ENCODE assay signal across 10 cellular contexts in the genomic region with DNA sequence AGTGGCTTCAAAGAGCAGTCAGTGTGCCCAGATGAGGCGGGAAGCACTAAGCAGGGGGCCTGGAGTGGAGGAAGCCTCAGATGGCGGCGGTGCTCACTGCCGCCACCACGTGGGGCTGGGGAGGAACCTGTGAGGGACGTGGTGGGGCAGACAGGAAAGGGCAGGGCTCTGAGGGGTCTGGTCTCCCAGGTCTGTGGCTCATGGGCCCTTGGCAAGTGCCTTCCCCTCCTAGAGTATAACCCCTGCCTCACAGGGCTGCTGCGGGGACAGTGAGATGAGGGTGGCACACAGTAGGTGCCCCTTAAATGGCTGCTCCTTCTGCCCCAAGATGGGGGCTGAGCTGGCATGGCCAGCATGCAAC. TPM values are rescaled to one million over a fixed set of nuclear protein-coding genes. Genes with fewer than 3 reads are reported as not detected.
DNase-seq lines count a peak whose midpoint lies in the region; ATAC-seq and TF ChIP-seq lines count a peak whose summit lies in the region.
"Had no signal": no experiment of that assay in that cellular context is flagged by ENCODE, and none has a peak within 500 bp of the region (broad histone marks: within the 10 kb centered on the region; RNA-seq: fewer than 3 reads in every experiment).

No MANE protein-coding gene starts in this region.

- no peaks in the 10 kb centered on the region for H3K79me2 ChIP-seq in Karpas-422 (ENCODE audit: low read length)
- H3K79me2 ChIP-seq in mesendoderm (ENCODE audit: control insufficient read depth, insufficient read depth, low read length): no peaks in the 10 kb centered on the region

- H3K4ac ChIP-seq in mesendoderm (ENCODE audit: low read depth, low read length): no peak overlapping the region

- no peak overlapping the region for H4K8ac ChIP-seq in mesendoderm (ENCODE audit: low read depth, low read length)

- H3K4me2 ChIP-seq in Karpas-422 (ENCODE audit: low read depth, low read length, poor library complexity, severe bottlenecking) (no peak overlapping the region), mesendoderm (ENCODE audit: low read length) (no peak overlapping the region)

- H3K27me3 ChIP-seq in Karpas-422 (ENCODE audit: low read length) (no peaks in the 10 kb centered on the region), WERI-Rb-1 (ENCODE audit: insufficient read depth, low read depth, severe bottlenecking) (no peaks in the 10 kb centered on the region), mesendoderm (ENCODE audit: insufficient read depth, low read length, poor library complexity) (no peaks in the 10 kb centered on the region), tibial nerve (peaks cover 0 to 82% of the 10 kb centered on the region in 2 donors)

- no peaks in the 10 kb centered on the region; the same call in 1 of the 2 replicates for H4K20me1 ChIP-seq in Karpas-422 (ENCODE audit: insufficient read depth, low read depth, low read length)

- H3K9me2 ChIP-seq in Karpas-422 (replicated peaks; ENCODE audit: insufficient read depth, low read length): no peaks in the 10 kb centered on the region

- no peak for TF ChIP-seq POLR2A in tibial nerve (IDR thresholded peaks at IDR 0.05)

- H2AFZ ChIP-seq in Karpas-422 (ENCODE audit: low read length): peak overlapping the region; percentile 27; the same call in 1 of the 2 replicates

- no peak overlapping the region for H3K9ac ChIP-seq in Karpas-422 (ENCODE audit: low read length)
- H3K9ac ChIP-seq in mesendoderm (ENCODE audit: low read length): no peak overlapping the region

- CTCF ChIA-PET in activated naive CD4-positive, alpha-beta T cell treated with anti-CD3 and anti-CD28 coated beads, Interleukin-2, amount 10 ng/mL, durations not matched to agents 7 days and 5 days (lab: Charles Lee): interaction anchor here (1.0 kb wide), 1 partner anchor 56 kb away, joined by 6 read pairs; no protein-coding TSS in a partner anchor

- H3K9me3 Mint-ChIP-seq in stimulated activated memory B cell treated with anti-CD40 and anti-IgM and Interleukin-4, amounts not matched to agents 10 μg/mL and 1 μg/mL and 100 μg/mL, for 72 hours: peaks cover 9% of the 10 kb centered on the region
- no peaks in the 10 kb centered on the region for H3K9me3 Mint-ChIP-seq in activated naive CD4-positive, alpha-beta T cell treated with anti-CD3 and anti-CD28 coated beads, Interleukin-2, amount 10 ng/mL, durations not matched to agents 7 days and 5 days

- H3K4me3 Mint-ChIP-seq in stimulated activated memory B cell treated with anti-CD40 and anti-IgM and Interleukin-4, amounts not matched to agents 10 μg/mL and 1 μg/mL and 100 μg/mL, for 72 hours: no peak overlapping the region
- H3K4me3 Mint-ChIP-seq in activated naive CD4-positive, alpha-beta T cell treated with anti-CD3 and anti-CD28 coated beads, Interleukin-2, amount 10 ng/mL, durations not matched to agents 7 days and 5 days: no peak overlapping the region

- H3K27ac ChIP-seq in Karpas-422 (ENCODE audit: low read length) (no peak overlapping the region), WERI-Rb-1 (no peak overlapping the region), mesendoderm (ENCODE audit: low read depth, low read length) (no peak overlapping the region), tibial nerve (no peak overlapping the region), substantia nigra (ENCODE audit: low read depth, low read length, poor library complexity, severe bottlenecking) (no peak overlapping the region)
- H3K27ac ChIP-seq: SJSA1 had no signal

- no peaks in the 10 kb centered on the region for H3K79me1 ChIP-seq in mesendoderm (ENCODE audit: low read length)

- H3K4me3 ChIP-seq in Karpas-422 (ENCODE audit: low read length) (no peak overlapping the region), WERI-Rb-1 (ENCODE audit: low read depth, low read length) (no peak overlapping the region), mesendoderm (ENCODE audit: low read length) (no peak overlapping the region), tibial nerve (no peak overlapping the region)
- H3K4me3 ChIP-seq: SJSA1 had no signal

- H3K4me1 Mint-ChIP-seq in stimulated activated memory B cell treated with anti-CD40 and anti-IgM and Interleukin-4, amounts not matched to agents 10 μg/mL and 1 μg/mL and 100 μg/mL, for 72 hours: peaks cover 9% of the 10 kb centered on the region
- no peaks in the 10 kb centered on the region for H3K4me1 Mint-ChIP-seq in activated naive CD4-positive, alpha-beta T cell treated with anti-CD3 and anti-CD28 coated beads, Interleukin-2, amount 10 ng/mL, durations not matched to agents 7 days and 5 days

- no peak overlapping the region for H2AK5ac ChIP-seq in mesendoderm (ENCODE audit: low read length)

- no peaks in the 10 kb centered on the region for H3K36me3 Mint-ChIP-seq in stimulated activated memory B cell treated with anti-CD40 and anti-IgM and Interleukin-4, amounts not matched to agents 10 μg/mL and 1 μg/mL and 100 μg/mL, for 72 hours
- H3K36me3 Mint-ChIP-seq in activated naive CD4-positive, alpha-beta T cell treated with anti-CD3 and anti-CD28 coated beads, Interleukin-2, amount 10 ng/mL, durations not matched to agents 7 days and 5 days: no peaks in the 10 kb centered on the region

- H3K27me3 Mint-ChIP-seq in stimulated activated memory B cell treated with anti-CD40 and anti-IgM and Interleukin-4, amounts not matched to agents 10 μg/mL and 1 μg/mL and 100 μg/mL, for 72 hours: peaks cover 38% of the 10 kb centered on the region
- H3K27me3 Mint-ChIP-seq in activated naive CD4-positive, alpha-beta T cell treated with anti-CD3 and anti-CD28 coated beads, Interleukin-2, amount 10 ng/mL, durations not matched to agents 7 days and 5 days: peaks cover 60% of the 10 kb centered on the region

- ATAC-seq in stimulated activated memory B cell treated with anti-CD40 and anti-IgM and Interleukin-4, amounts not matched to agents 10 μg/mL and 1 μg/mL and 100 μg/mL, for 72 hours: no peak

- WGBS in mesendoderm (ENCODE audit: extremely low coverage, insufficient coverage, low lambda C conversion rate): no CpG with 5 or more reads among the region's 7 CpGs
- WGBS in tibial nerve, 2 donors: 9 to 27% methylated on average over 6 of the region's 7 CpGs

- peak overlapping the region; percentile 28 for H3K56ac ChIP-seq in mesendoderm (ENCODE audit: low read length)

- TF ChIP-seq CTCF in WERI-Rb-1 (IDR thresholded peaks at IDR 0.05; ENCODE audit: low read depth, low read length) (peak; percentile 87), tibial nerve (IDR thresholded peaks at IDR 0.05) (no peak)

- no peak overlapping the region for H4K5ac ChIP-seq in mesendoderm (ENCODE audit: low read length)

- no peak overlapping the region for H2BK15ac ChIP-seq in mesendoderm (replicated peaks; ENCODE audit: low read depth)

- H3K18ac ChIP-seq in mesendoderm (ENCODE audit: low read length): no peak overlapping the region

- no peak overlapping the region for H2BK120ac ChIP-seq in mesendoderm (ENCODE audit: low read depth, low read length)

- no peak overlapping the region for H3K23ac ChIP-seq in mesendoderm (ENCODE audit: low read length)

- peak; percentile 76 for DNase-seq in GM03348 (ENCODE audit: low spot score)
- peak; percentile 84 for DNase-seq in Karpas-422
- peak; percentile 77 for DNase-seq in WERI-Rb-1
- peak; percentile 85 for DNase-seq in mesendoderm
- no peak for DNase-seq in tibial nerve (ENCODE audit: low spot score in 2 of 2)
- no peak for DNase-seq in substantia nigra (lab: John Stamatoyannopoulos, UW)
- no peak for DNase-seq in activated naive CD4-positive, alpha-beta T cell treated with anti-CD3 and anti-CD28 coated beads, Interleukin-2, amount 10 ng/mL, durations not matched to agents 7 days and 5 days

- H3K9me3 ChIP-seq in Karpas-422 (ENCODE audit: low read length) (no peaks in the 10 kb centered on the region), WERI-Rb-1 (ENCODE audit: severe bottlenecking) (no peaks in the 10 kb centered on the region), tibial nerve (peaks cover 0 to 8% (median 0%) of the 10 kb centered on the region in 4 donors)
- H3K9me3 ChIP-seq: SJSA1 had no signal

- no peak overlapping the region for H3K27ac Mint-ChIP-seq in stimulated activated memory B cell treated with anti-CD40 and anti-IgM and Interleukin-4, amounts not matched to agents 10 μg/mL and 1 μg/mL and 100 μg/mL, for 72 hours
- no peak overlapping the region for H3K27ac Mint-ChIP-seq in activated naive CD4-positive, alpha-beta T cell treated with anti-CD3 and anti-CD28 coated beads, Interleukin-2, amount 10 ng/mL, durations not matched to agents 7 days and 5 days

- no peak overlapping the region for H2BK5ac ChIP-seq in mesendoderm (ENCODE audit: low read length)

- H3K36me3 ChIP-seq in Karpas-422 (ENCODE audit: insufficient read depth, low read length) (no peaks in the 10 kb centered on the region), WERI-Rb-1 (no peaks in the 10 kb centered on the region), mesendoderm (ENCODE audit: control insufficient read depth, insufficient read depth, low read length) (no peaks in the 10 kb centered on the region), tibial nerve (no peaks in the 10 kb centered on the region)
- H3K36me3 ChIP-seq: SJSA1 had no signal

- no peak for TF ChIP-seq EP300 in tibial nerve (IDR thresholded peaks at IDR 0.05)

- H3K4me1 ChIP-seq in Karpas-422 (ENCODE audit: low read length) (peaks cover 15% of the 10 kb centered on the region), mesendoderm (ENCODE audit: control insufficient read depth, low read depth, low read length) (peaks cover 4% of the 10 kb centered on the region), tibial nerve (peaks cover 0 to 12% (median 0%) of the 10 kb centered on the region in 4 donors)

RNA-seq across cellular contexts. Expression of a gene that starts 26.6 kb away (rescaled TPM):
- not detected in 2 replicates for total RNA-seq in Karpas-422 (2014; rRNA removed; shearing (Covaris generic); ENCODE audit: low replicate concordance)
- polyA plus RNA-seq in mesendoderm (2013, experiment 1 of 2): 0.07 TPM
- polyA plus RNA-seq in mesendoderm (2013, experiment 2 of 2): 0.07 TPM
- total RNA-seq in tibial nerve: not detected
- total RNA-seq: SJSA1, temporal lobe had no signal

RNA-seq across cellular contexts. Expression of a gene that starts 30.4 kb away (rescaled TPM):
- total RNA-seq in Karpas-422 (2014; rRNA removed; shearing (Covaris generic); ENCODE audit: low replicate concordance): not detected in 2 replicates
- polyA plus RNA-seq in mesendoderm (2013, experiment 1 of 2): 0.10 TPM
- polyA plus RNA-seq in mesendoderm (2013, experiment 2 of 2): 0.32 TPM
- total RNA-seq in tibial nerve: not detected
- total RNA-seq: SJSA1 had no signal

Comparison
In these comparisons a context has a peak if more than half of its experiments do, and no peak if none do; other contexts are left out.
1. DNase-seq: peak in GM03348 (single experiment), Karpas-422 (single experiment), WERI-Rb-1 (single experiment) and mesendoderm (single experiment); none in tibial nerve (0 of 2), substantia nigra (0 of 49) and activated naive CD4-positive, alpha-beta T cell treated with anti-CD3 and anti-CD28 coated beads, Interleukin-2, amount 10 ng/mL, durations not matched to agents 7 days and 5 days (single experiment).